In genomic region chr5:78065663-78066062, GRCh38 we compare ENCODE assay signal across 22 cellular contexts.
DNase-seq lines count a peak whose midpoint lies in the region; ATAC-seq and TF ChIP-seq lines count a peak whose summit lies in the region.
"Had no signal": no experiment of that assay in that cellular context is flagged by ENCODE, and none has a peak within 500 bp of the region (broad histone marks: within the 10 kb centered on the region; RNA-seq: fewer than 3 reads in every experiment).

No MANE protein-coding gene starts in this region.

- no peaks in the 10 kb centered on the region for H3K27me3 Mint-ChIP-seq in HFFc6 (ENCODE audit: insufficient read depth)
- H3K27me3 Mint-ChIP-seq: CD4-positive, alpha-beta memory T cell; dendritic cell treated with granulocyte-macrophage colony-stimulating factor and Interleukin-4, amounts not matched to agents 40 ng/mL and 50 ng/mL, for 4 days had no signal

- no peak for TF ChIP-seq POLR2A in adrenal gland (IDR thresholded peaks at IDR 0.05)

- H2BK5ac ChIP-seq in neuronal stem cell (ENCODE audit: low read length): no peak overlapping the region

- H3K9me3 Mint-ChIP-seq in HFFc6: peaks cover 18% of the 10 kb centered on the region

- H4K91ac ChIP-seq in neuronal stem cell (ENCODE audit: low read depth, low read length, poor library complexity): no peak overlapping the region

- ATAC-seq in GM21529 (IDR thresholded peaks at IDR 0.05; ENCODE audit: unreplicated experiment): no peak
- ATAC-seq in HG02678 (IDR thresholded peaks at IDR 0.05; ENCODE audit: unreplicated experiment): no peak
- ATAC-seq: body of pancreas, psoas muscle had no signal

- peak; percentile 24 for TF ChIP-seq CTCF in GM06990 (IDR thresholded peaks at IDR 0.05; ENCODE audit: insufficient read depth, low read length, poor library complexity, severe bottlenecking)
- TF ChIP-seq CTCF in HFFc6 (IDR thresholded peaks at IDR 0.05): peak; percentile 38; the same call in 1 of the 2 replicates
- peak; percentile 44 for TF ChIP-seq CTCF in SU-DHL-6 (IDR thresholded peaks at IDR 0.05; ENCODE audit: insufficient read depth, low read length, poor library complexity, severe bottlenecking)
- TF ChIP-seq CTCF in adrenal gland (IDR thresholded peaks at IDR 0.05): no peak

- WGBS in neuronal stem cell (ENCODE audit: extremely low coverage in 2 of 2, insufficient read length in 2 of 2, insufficient replicate concordance in 1 of 2), 2 donors: no CpG with 5 or more reads among the region's 5 CpGs
- 90 to 100% (median 96%) methylated on average over 1 to 5 of the region's 5 CpGs; no CpG with 5 or more reads in 1 of the 4 donors for WGBS in adrenal gland, 4 donors

- H3K4me1 ChIP-seq in neuronal stem cell (ENCODE audit: control insufficient read depth in 2 of 2, insufficient read depth in 1 of 2, low read depth in 1 of 2, low read length in 2 of 2) (no peaks in the 10 kb centered on the region), adrenal gland (replicated peaks in 1 of 2) (no peaks in the 10 kb centered on the region)
- H3K4me1 ChIP-seq: body of pancreas, psoas muscle had no signal

- H3K4me3 Mint-ChIP-seq in HFFc6: no peak overlapping the region
- H3K4me3 Mint-ChIP-seq: activated naive CD4-positive, alpha-beta T cell treated with anti-CD3 and anti-CD28 coated beads for 36 hours; CD4-positive, alpha-beta memory T cell; dendritic cell treated with granulocyte-macrophage colony-stimulating factor and Interleukin-4, amounts not matched to agents 40 ng/mL and 50 ng/mL, for 4 days; T-helper 1 cell treated with Interleukin-12 subunit alpha and Interleukin-12 subunit beta and Interleukin-4 antibody, amounts not matched to agents 30 μg/mL and 1 μg/mL, for 36 hours had no signal

- H3K4me3 ChIP-seq in GM06990 (replicated peaks; ENCODE audit: low read depth, low read length) (no peak overlapping the region), SU-DHL-6 (ENCODE audit: insufficient read depth, low read length, poor library complexity, severe bottlenecking) (no peak overlapping the region), neuronal stem cell (ENCODE audit: low read length in 2 of 2) (no peak overlapping the region), adrenal gland (no peak overlapping the region)
- H3K4me3 ChIP-seq: body of pancreas, hepatocyte, PC-9, psoas muscle had no signal

- H3K27me3 ChIP-seq in GM06990 (replicated peaks; ENCODE audit: control insufficient read depth, insufficient read depth, low read length): no peaks in the 10 kb centered on the region
- no peaks in the 10 kb centered on the region for H3K27me3 ChIP-seq in SU-DHL-6 (ENCODE audit: low read length)
- no peaks in the 10 kb centered on the region for H3K27me3 ChIP-seq in neuronal stem cell (ENCODE audit: control insufficient read depth in 3 of 3, insufficient read depth in 3 of 3, low read depth in 1 of 3, low read length in 3 of 3)
- H3K27me3 ChIP-seq in adrenal gland: no peaks in the 10 kb centered on the region
- H3K27me3 ChIP-seq: body of pancreas, hepatocyte had no signal

- H3K4me2 ChIP-seq in SU-DHL-6 (ENCODE audit: low read depth, low read length, poor library complexity, severe bottlenecking) (no peak overlapping the region), neuronal stem cell (ENCODE audit: insufficient read depth, low read length, poor library complexity, severe bottlenecking) (no peak overlapping the region)
- H3K4me2 ChIP-seq: hepatocyte, PC-9 had no signal

- H3K18ac ChIP-seq in neuronal stem cell (ENCODE audit: low read length): no peak overlapping the region

- H3K9ac ChIP-seq in SU-DHL-6 (ENCODE audit: low read length): no peak overlapping the region
- no peak overlapping the region for H3K9ac ChIP-seq in neuronal stem cell (ENCODE audit: low read depth, low read length, poor library complexity)

- H2AFZ ChIP-seq in SU-DHL-6 (ENCODE audit: low read depth, low read length, severe bottlenecking) (no peak overlapping the region), neuronal stem cell (ENCODE audit: low read length) (no peak overlapping the region)
- H2AFZ ChIP-seq: hepatocyte, PC-9 had no signal

- H2AK5ac ChIP-seq in neuronal stem cell (ENCODE audit: low read depth, low read length): no peak overlapping the region

- H3K79me2 ChIP-seq in SU-DHL-6 (ENCODE audit: insufficient read depth, low read length): no peaks in the 10 kb centered on the region
- H3K79me2 ChIP-seq: hepatocyte had no signal

- intact Hi-C loops in adrenal gland (cut with DNase I): no loop called here

- no peak overlapping the region for H3K14ac ChIP-seq in neuronal stem cell (ENCODE audit: low read length)

- no peak overlapping the region for H2BK15ac ChIP-seq in neuronal stem cell (ENCODE audit: low read length)

- H3K36me3 Mint-ChIP-seq in HFFc6 (ENCODE audit: low read depth): peaks cover 45% of the 10 kb centered on the region

- no peak overlapping the region for H4K8ac ChIP-seq in neuronal stem cell (ENCODE audit: low read depth, low read length)

- H3K4me1 Mint-ChIP-seq in HFFc6 (ENCODE audit: low read depth): peaks cover 7% of the 10 kb centered on the region

- H3K36me3 ChIP-seq in GM06990 (ENCODE audit: control insufficient read depth, insufficient read depth, low read length): no peaks in the 10 kb centered on the region; the same call in none of the 2 replicates
- no peaks in the 10 kb centered on the region for H3K36me3 ChIP-seq in SU-DHL-6 (ENCODE audit: low read length)
- peaks cover 0 to 4% of the 10 kb centered on the region in 2 donors for H3K36me3 ChIP-seq in neuronal stem cell (replicated peaks in 1 of 2; ENCODE audit: control insufficient read depth in 2 of 2, insufficient read depth in 2 of 2, low read length in 2 of 2)
- H3K36me3 ChIP-seq in adrenal gland (replicated peaks in 1 of 2): no peaks in the 10 kb centered on the region

- no peaks in the 10 kb centered on the region for H3K79me1 ChIP-seq in neuronal stem cell (ENCODE audit: low read depth, low read length)

- no peak overlapping the region for H3K4ac ChIP-seq in neuronal stem cell (ENCODE audit: low read length)

- no peak overlapping the region for H2BK120ac ChIP-seq in neuronal stem cell (ENCODE audit: low read depth, low read length)

- H3F3A ChIP-seq in SU-DHL-6 (ENCODE audit: insufficient read depth): no peaks in the 10 kb centered on the region

- DNase-seq in GM06990 (ENCODE audit: extremely low read depth, insufficient read length) (no peak), HFFc6 (no peak), iPS-NIHi11 (ENCODE audit: low spot score) (peak; percentile 8), neuronal stem cell (ENCODE audit: low spot score) (no peak), adrenal gland (no peak)
- DNase-seq: activated CD4-positive, alpha-beta T cell treated with anti-CD3 and anti-CD28 coated beads for 1 hour; activated CD8-positive, alpha-beta memory T cell treated with anti-CD3 and anti-CD28 coated beads, Interleukin-2, amount 50 U/mL, for 48 hours; activated naive CD4-positive, alpha-beta T cell treated with anti-CD3 and anti-CD28 coated beads for 36 hours; body of pancreas; CD4-positive, alpha-beta memory T cell; GDM1; NCI-H1105 treated with DMSO at 0.1 percent for 48 hours; NCI-H345; PC-9; psoas muscle; stimulated activated CD4-positive, alpha-beta T cell treated with anti-CD3 and anti-CD28 coated beads, Interleukin-15, amount 100 ng/mL, for 24 hours had no signal

- H3K23ac ChIP-seq in neuronal stem cell (ENCODE audit: low read depth, low read length, poor library complexity): no peak overlapping the region

- no peak overlapping the region for H2BK12ac ChIP-seq in neuronal stem cell (ENCODE audit: low read length)

- H4K20me1 ChIP-seq in SU-DHL-6 (ENCODE audit: low read depth, low read length): no peaks in the 10 kb centered on the region

- no peak overlapping the region for H3K27ac Mint-ChIP-seq in HFFc6
- H3K27ac Mint-ChIP-seq: activated naive CD4-positive, alpha-beta T cell treated with anti-CD3 and anti-CD28 coated beads for 36 hours; CD4-positive, alpha-beta memory T cell; dendritic cell treated with granulocyte-macrophage colony-stimulating factor and Interleukin-4, amounts not matched to agents 40 ng/mL and 50 ng/mL, for 4 days; T-helper 1 cell treated with Interleukin-12 subunit alpha and Interleukin-12 subunit beta and Interleukin-4 antibody, amounts not matched to agents 30 μg/mL and 1 μg/mL, for 36 hours had no signal

- H3K9me3 ChIP-seq in SU-DHL-6 (ENCODE audit: insufficient read depth, low read length) (no peaks in the 10 kb centered on the region), neuronal stem cell (replicated peaks in 1 of 2; ENCODE audit: control insufficient read depth in 2 of 2, insufficient read depth in 1 of 2, low read depth in 1 of 2, low read length in 2 of 2) (peaks cover 0 to 7% of the 10 kb centered on the region in 2 donors), adrenal gland (replicated peaks in 1 of 3) (peaks cover 0 to 3% (median 0%) of the 10 kb centered on the region in 3 donors)
- H3K9me3 ChIP-seq: body of pancreas, psoas muscle had no signal

- no peaks in the 10 kb centered on the region for H3K9me2 ChIP-seq in SU-DHL-6 (replicated peaks; ENCODE audit: insufficient read depth, low read length)

- no peak overlapping the region for H3K27ac ChIP-seq in SU-DHL-6 (ENCODE audit: low read depth, low read length)
- H3K27ac ChIP-seq in neuronal stem cell (replicated peaks; ENCODE audit: low read length): no peak overlapping the region
- no peak overlapping the region for H3K27ac ChIP-seq in adrenal gland
- H3K27ac ChIP-seq: body of pancreas, hepatocyte, PC-9, psoas muscle had no signal

Comparison
In these comparisons a context has a peak if more than half of its experiments do, and no peak if none do; other contexts are left out.
1. CTCF ChIP-seq: peak in GM06990 (single experiment), HFFc6 (single experiment) and SU-DHL-6 (single experiment); none in adrenal gland (0 of 6).